ENCODE assay signal across 28 cellular contexts in genomic region chr9:128731691-128732090, GRCh38.
"Had no signal": no experiment of that assay in that cellular context is flagged by ENCODE, and none has a peak within 500 bp of the region (broad histone marks: within the 10 kb centered on the region; RNA-seq: fewer than 3 reads in every experiment).

No MANE protein-coding gene starts in this region.

- H3K36me3 Mint-ChIP-seq: activated naive CD8-positive, alpha-beta T cell treated with anti-CD3 and anti-CD28 coated beads for 36 hours had no signal

- DNase-seq: activated B cell treated with CpG ODN at 0.5 μM for 24 hours; activated CD4-positive, alpha-beta T cell treated with anti-CD3 and anti-CD28 coated beads for 48 hours; activated CD4-positive, alpha-beta T cell treated with anti-CD3 and anti-CD28 coated beads, Interleukin-2, amount 50 U/mL, for 1 hour; activated CD4-positive, alpha-beta T cell treated with anti-CD3 and anti-CD28 coated beads, Interleukin-2, amount 50 U/mL, for 48 hours; activated CD8-positive, alpha-beta memory T cell treated with anti-CD3 and anti-CD28 coated beads for 24 hours; activated CD8-positive, alpha-beta T cell treated with anti-CD3 and anti-CD28 coated beads for 36 hours; activated effector memory CD4-positive, alpha-beta T cell treated with Interleukin-2 at 50 U/mL for 16 hours; activated naive CD4-positive, alpha-beta T cell treated with anti-CD3 and anti-CD28 coated beads for 36 hours; activated naive CD8-positive, alpha-beta T cell treated with anti-CD3 and anti-CD28 coated beads for 36 hours; activated naive CD8-positive, alpha-beta T cell treated with anti-CD3 and anti-CD28 coated beads, Interleukin-2, amount 50 U/mL, for 24 hours; activated T-cell treated with anti-CD3 and anti-CD28 coated beads, Interleukin-2, amount 50 U/mL, for 4 hours; adrenal gland; amygdala; aorta; body of pancreas; caudate nucleus; cerebellar nuclear complex; colonic mucosa; effector CD8-positive, alpha-beta T cell; esophagus squamous epithelium; foreskin melanocyte; T1000; WERI-Rb-1 had no signal

- H3K27me3 ChIP-seq: adrenal gland, body of pancreas, colonic mucosa, esophagus squamous epithelium, gastroesophageal sphincter had no signal

- H3K4me1 Mint-ChIP-seq: activated B cell treated with CpG ODN at 0.5 μM for 24 hours; activated naive CD8-positive, alpha-beta T cell treated with anti-CD3 and anti-CD28 coated beads for 36 hours had no signal

- H3K27ac Mint-ChIP-seq: activated B cell treated with CpG ODN at 0.5 μM for 24 hours; activated CD8-positive, alpha-beta T cell treated with anti-CD3 and anti-CD28 coated beads for 36 hours; activated naive CD4-positive, alpha-beta T cell treated with anti-CD3 and anti-CD28 coated beads for 36 hours; activated naive CD4-positive, alpha-beta T cell treated with anti-CD3 and anti-CD28 coated beads, Interleukin-2, amount 50 U/mL, for 24 hours; activated naive CD8-positive, alpha-beta T cell treated with anti-CD3 and anti-CD28 coated beads for 36 hours; activated naive CD8-positive, alpha-beta T cell treated with anti-CD3 and anti-CD28 coated beads, Interleukin-2, amount 50 U/mL, for 24 hours; activated T-helper 17 cell treated with anti-CD3 and anti-CD28 coated beads, Interleukin-2, amount 50 U/mL, for 72 hours had no signal

- H3K4me3 ChIP-seq: adrenal gland, body of pancreas, colonic mucosa, esophagus squamous epithelium, gastroesophageal sphincter had no signal

- H3K4me3 Mint-ChIP-seq: activated B cell treated with CpG ODN at 0.5 μM for 24 hours; activated CD8-positive, alpha-beta T cell treated with anti-CD3 and anti-CD28 coated beads for 36 hours; activated naive CD4-positive, alpha-beta T cell treated with anti-CD3 and anti-CD28 coated beads for 36 hours; activated naive CD4-positive, alpha-beta T cell treated with anti-CD3 and anti-CD28 coated beads, Interleukin-2, amount 50 U/mL, for 24 hours; activated naive CD8-positive, alpha-beta T cell treated with anti-CD3 and anti-CD28 coated beads for 36 hours; activated naive CD8-positive, alpha-beta T cell treated with anti-CD3 and anti-CD28 coated beads, Interleukin-2, amount 50 U/mL, for 24 hours; activated T-cell treated with anti-CD3 and anti-CD28 coated beads, Interleukin-2, amount 50 U/mL, for 4 hours; activated T-helper 17 cell treated with anti-CD3 and anti-CD28 coated beads, Interleukin-2, amount 50 U/mL, for 72 hours had no signal

- H3K27me3 Mint-ChIP-seq: activated B cell treated with CpG ODN at 0.5 μM for 24 hours; activated CD8-positive, alpha-beta T cell treated with anti-CD3 and anti-CD28 coated beads for 36 hours; activated naive CD4-positive, alpha-beta T cell treated with anti-CD3 and anti-CD28 coated beads, Interleukin-2, amount 50 U/mL, for 24 hours; activated naive CD8-positive, alpha-beta T cell treated with anti-CD3 and anti-CD28 coated beads for 36 hours; activated naive CD8-positive, alpha-beta T cell treated with anti-CD3 and anti-CD28 coated beads, Interleukin-2, amount 50 U/mL, for 24 hours; activated T-helper 17 cell treated with anti-CD3 and anti-CD28 coated beads, Interleukin-2, amount 50 U/mL, for 72 hours had no signal

- H3K4me1 ChIP-seq: colonic mucosa had no signal

- H3K27ac ChIP-seq: adrenal gland, body of pancreas, colonic mucosa, epithelial cell of prostate, esophagus squamous epithelium, gastroesophageal sphincter, WERI-Rb-1 had no signal

- H3K9me3 Mint-ChIP-seq: activated B cell treated with CpG ODN at 0.5 μM for 24 hours; activated CD8-positive, alpha-beta T cell treated with anti-CD3 and anti-CD28 coated beads for 36 hours; activated naive CD4-positive, alpha-beta T cell treated with anti-CD3 and anti-CD28 coated beads for 36 hours; activated naive CD4-positive, alpha-beta T cell treated with anti-CD3 and anti-CD28 coated beads, Interleukin-2, amount 50 U/mL, for 24 hours; activated naive CD8-positive, alpha-beta T cell treated with anti-CD3 and anti-CD28 coated beads for 36 hours; activated naive CD8-positive, alpha-beta T cell treated with anti-CD3 and anti-CD28 coated beads, Interleukin-2, amount 50 U/mL, for 24 hours; activated T-cell treated with anti-CD3 and anti-CD28 coated beads, Interleukin-2, amount 50 U/mL, for 4 hours; activated T-helper 17 cell treated with anti-CD3 and anti-CD28 coated beads, Interleukin-2, amount 50 U/mL, for 72 hours had no signal

- H3K9me3 ChIP-seq: adrenal gland, body of pancreas, colonic mucosa, esophagus squamous epithelium, gastroesophageal sphincter had no signal

- ATAC-seq: activated CD4-positive, CD25-positive, alpha-beta regulatory T cell treated with anti-CD3 and anti-CD28 coated beads, Interleukin-2, amount 50 U/mL, for 24 hours; activated CD8-positive, alpha-beta T cell treated with anti-CD3 and anti-CD28 coated beads for 36 hours; activated naive CD8-positive, alpha-beta T cell treated with anti-CD3 and anti-CD28 coated beads, Interleukin-2, amount 50 U/mL, for 24 hours; activated T-cell treated with anti-CD3 and anti-CD28 coated beads, Interleukin-2, amount 50 U/mL, for 4 hours; activated T-helper 17 cell treated with anti-CD3 and anti-CD28 coated beads, Interleukin-2, amount 50 U/mL, for 72 hours; body of pancreas; gastroesophageal sphincter had no signal
